In the genomic region with DNA sequence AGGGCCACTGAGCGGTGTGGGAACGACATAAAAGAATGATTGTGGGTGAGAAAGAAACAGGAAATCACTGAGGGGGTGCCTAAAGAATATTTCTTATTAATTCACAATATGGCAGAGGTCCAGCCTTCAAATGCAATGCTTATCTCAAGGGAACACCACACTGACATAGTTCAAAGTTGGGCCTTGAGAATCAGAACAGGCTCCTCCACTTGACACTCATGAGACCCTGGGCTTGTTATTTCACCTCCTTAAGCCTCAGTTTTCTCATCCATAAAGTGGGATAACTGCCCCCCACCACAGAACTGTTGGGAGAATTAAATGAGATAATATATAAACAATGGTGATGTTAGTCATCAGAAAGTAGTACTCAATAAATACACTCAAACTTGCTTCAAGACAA, we compare ENCODE assay signal across 1 cellular context.
A peak's percentile ranks its signal among the peaks of the same experiment; 100 is the strongest.
TF ChIP-seq lines count a peak whose summit lies in the region.

No MANE protein-coding gene starts in this region.

TF ChIP-seq in K562, 482 proteins besides CTCF, POLR2A, EP300 and RAD21 (continues in another document):
- no peak for TF ChIP-seq ZNF165 (CRISPR knock-in tag; IDR thresholded peaks at IDR 0.05; ENCODE audit: borderline replicate concordance)
- TF ChIP-seq TEAD1 (CRISPR knock-in tag; IDR thresholded peaks at IDR 0.05), result no peak
- TF ChIP-seq, protein P1, sequence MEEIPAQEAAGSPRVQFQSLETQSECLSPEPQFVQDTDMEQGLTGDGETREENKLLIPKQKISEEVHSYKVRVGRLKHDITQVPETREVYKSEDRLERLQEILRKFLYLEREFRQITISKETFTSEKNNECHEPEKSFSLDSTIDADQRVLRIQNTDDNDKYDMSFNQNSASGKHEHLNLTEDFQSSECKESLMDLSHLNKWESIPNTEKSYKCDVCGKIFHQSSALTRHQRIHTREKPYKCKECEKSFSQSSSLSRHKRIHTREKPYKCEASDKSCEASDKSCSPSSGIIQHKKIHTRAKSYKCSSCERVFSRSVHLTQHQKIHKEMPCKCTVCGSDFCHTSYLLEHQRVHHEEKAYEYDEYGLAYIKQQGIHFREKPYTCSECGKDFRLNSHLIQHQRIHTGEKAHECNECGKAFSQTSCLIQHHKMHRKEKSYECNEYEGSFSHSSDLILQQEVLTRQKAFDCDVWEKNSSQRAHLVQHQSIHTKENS (CRISPR knock-in tag; IDR thresholded peaks at IDR 0.05), result no peak
- no peak for TF ChIP-seq ZNF41 (CRISPR knock-in tag; conservative IDR thresholded peaks at IDR 0.05)
- TF ChIP-seq SOX6 (IDR thresholded peaks at IDR 0.05), result no peak
- TF ChIP-seq ZNF175 (CRISPR knock-in tag; IDR thresholded peaks at IDR 0.05; ENCODE audit: low read depth), result 0 out of 2 replicates have a peak, but pooled peaks have one; percentile 56
- TF ChIP-seq, protein P2, sequence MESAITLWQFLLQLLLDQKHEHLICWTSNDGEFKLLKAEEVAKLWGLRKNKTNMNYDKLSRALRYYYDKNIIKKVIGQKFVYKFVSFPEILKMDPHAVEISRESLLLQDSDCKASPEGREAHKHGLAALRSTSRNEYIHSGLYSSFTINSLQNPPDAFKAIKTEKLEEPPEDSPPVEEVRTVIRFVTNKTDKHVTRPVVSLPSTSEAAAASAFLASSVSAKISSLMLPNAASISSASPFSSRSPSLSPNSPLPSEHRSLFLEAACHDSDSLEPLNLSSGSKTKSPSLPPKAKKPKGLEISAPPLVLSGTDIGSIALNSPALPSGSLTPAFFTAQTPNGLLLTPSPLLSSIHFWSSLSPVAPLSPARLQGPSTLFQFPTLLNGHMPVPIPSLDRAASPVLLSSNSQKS (CRISPR knock-in tag; IDR thresholded peaks at IDR 0.05), result no peak
- TF ChIP-seq ZFX (CRISPR knock-in tag; IDR thresholded peaks at IDR 0.05), result no peak
- no peak for TF ChIP-seq ZNF282 (CRISPR knock-in tag; IDR thresholded peaks at IDR 0.05)
- TF ChIP-seq DMBX1 (CRISPR knock-in tag; IDR thresholded peaks at IDR 0.05; ENCODE audit: borderline replicate concordance), result peak; percentile 70
- TF ChIP-seq, protein P3, sequence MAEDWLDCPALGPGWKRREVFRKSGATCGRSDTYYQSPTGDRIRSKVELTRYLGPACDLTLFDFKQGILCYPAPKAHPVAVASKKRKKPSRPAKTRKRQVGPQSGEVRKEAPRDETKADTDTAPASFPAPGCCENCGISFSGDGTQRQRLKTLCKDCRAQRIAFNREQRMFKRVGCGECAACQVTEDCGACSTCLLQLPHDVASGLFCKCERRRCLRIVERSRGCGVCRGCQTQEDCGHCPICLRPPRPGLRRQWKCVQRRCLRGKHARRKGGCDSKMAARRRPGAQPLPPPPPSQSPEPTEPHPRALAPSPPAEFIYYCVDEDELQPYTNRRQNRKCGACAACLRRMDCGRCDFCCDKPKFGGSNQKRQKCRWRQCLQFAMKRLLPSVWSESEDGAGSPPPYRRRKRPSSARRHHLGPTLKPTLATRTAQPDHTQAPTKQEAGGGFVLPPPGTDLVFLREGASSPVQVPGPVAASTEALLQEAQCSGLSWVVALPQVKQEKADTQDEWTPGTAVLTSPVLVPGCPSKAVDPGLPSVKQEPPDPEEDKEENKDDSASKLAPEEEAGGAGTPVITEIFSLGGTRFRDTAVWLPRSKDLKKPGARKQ (CRISPR knock-in tag; IDR thresholded peaks at IDR 0.05), result no peak
- TF ChIP-seq SMARCB1 (IDR thresholded peaks at IDR 0.05; ENCODE audit: insufficient read length, low read depth), result no peak
- TF ChIP-seq, protein P4, sequence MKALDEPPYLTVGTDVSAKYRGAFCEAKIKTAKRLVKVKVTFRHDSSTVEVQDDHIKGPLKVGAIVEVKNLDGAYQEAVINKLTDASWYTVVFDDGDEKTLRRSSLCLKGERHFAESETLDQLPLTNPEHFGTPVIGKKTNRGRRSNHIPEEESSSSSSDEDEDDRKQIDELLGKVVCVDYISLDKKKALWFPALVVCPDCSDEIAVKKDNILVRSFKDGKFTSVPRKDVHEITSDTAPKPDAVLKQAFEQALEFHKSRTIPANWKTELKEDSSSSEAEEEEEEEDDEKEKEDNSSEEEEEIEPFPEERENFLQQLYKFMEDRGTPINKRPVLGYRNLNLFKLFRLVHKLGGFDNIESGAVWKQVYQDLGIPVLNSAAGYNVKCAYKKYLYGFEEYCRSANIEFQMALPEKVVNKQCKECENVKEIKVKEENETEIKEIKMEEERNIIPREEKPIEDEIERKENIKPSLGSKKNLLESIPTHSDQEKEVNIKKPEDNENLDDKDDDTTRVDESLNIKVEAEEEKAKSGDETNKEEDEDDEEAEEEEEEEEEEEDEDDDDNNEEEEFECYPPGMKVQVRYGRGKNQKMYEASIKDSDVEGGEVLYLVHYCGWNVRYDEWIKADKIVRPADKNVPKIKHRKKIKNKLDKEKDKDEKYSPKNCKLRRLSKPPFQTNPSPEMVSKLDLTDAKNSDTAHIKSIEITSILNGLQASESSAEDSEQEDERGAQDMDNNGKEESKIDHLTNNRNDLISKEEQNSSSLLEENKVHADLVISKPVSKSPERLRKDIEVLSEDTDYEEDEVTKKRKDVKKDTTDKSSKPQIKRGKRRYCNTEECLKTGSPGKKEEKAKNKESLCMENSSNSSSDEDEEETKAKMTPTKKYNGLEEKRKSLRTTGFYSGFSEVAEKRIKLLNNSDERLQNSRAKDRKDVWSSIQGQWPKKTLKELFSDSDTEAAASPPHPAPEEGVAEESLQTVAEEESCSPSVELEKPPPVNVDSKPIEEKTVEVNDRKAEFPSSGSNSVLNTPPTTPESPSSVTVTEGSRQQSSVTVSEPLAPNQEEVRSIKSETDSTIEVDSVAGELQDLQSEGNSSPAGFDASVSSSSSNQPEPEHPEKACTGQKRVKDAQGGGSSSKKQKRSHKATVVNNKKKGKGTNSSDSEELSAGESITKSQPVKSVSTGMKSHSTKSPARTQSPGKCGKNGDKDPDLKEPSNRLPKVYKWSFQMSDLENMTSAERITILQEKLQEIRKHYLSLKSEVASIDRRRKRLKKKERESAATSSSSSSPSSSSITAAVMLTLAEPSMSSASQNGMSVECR (CRISPR knock-in tag; IDR thresholded peaks at IDR 0.05), result no peak
- TF ChIP-seq, protein P5, sequence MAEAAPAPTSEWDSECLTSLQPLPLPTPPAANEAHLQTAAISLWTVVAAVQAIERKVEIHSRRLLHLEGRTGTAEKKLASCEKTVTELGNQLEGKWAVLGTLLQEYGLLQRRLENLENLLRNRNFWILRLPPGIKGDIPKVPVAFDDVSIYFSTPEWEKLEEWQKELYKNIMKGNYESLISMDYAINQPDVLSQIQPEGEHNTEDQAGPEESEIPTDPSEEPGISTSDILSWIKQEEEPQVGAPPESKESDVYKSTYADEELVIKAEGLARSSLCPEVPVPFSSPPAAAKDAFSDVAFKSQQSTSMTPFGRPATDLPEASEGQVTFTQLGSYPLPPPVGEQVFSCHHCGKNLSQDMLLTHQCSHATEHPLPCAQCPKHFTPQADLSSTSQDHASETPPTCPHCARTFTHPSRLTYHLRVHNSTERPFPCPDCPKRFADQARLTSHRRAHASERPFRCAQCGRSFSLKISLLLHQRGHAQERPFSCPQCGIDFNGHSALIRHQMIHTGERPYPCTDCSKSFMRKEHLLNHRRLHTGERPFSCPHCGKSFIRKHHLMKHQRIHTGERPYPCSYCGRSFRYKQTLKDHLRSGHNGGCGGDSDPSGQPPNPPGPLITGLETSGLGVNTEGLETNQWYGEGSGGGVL (CRISPR knock-in tag; IDR thresholded peaks at IDR 0.05), result no peak
- no peak for TF ChIP-seq ZNF583 (CRISPR knock-in tag; IDR thresholded peaks at IDR 0.05)
- no peak for TF ChIP-seq SRSF9 (IDR thresholded peaks at IDR 0.05; ENCODE audit: borderline replicate concordance, low read depth, low read length)
- TF ChIP-seq THRAP3 (IDR thresholded peaks at IDR 0.05; ENCODE audit: borderline replicate concordance), result no peak
- TF ChIP-seq BRCA1 (IDR thresholded peaks at IDR 0.05), result no peak
- no peak for TF ChIP-seq BRCA1 (CRISPR knock-in tag; IDR thresholded peaks at IDR 0.05)
- TF ChIP-seq ZBTB1 (CRISPR knock-in tag; IDR thresholded peaks at IDR 0.05; ENCODE audit: borderline replicate concordance, low read depth), result no peak
- no peak for TF ChIP-seq EHMT2 (IDR thresholded peaks at IDR 0.05)
- TF ChIP-seq, protein P6, sequence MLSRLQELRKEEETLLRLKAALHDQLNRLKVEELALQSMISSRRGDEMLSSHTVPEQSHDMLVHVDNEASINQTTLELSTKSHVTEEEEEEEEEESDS (CRISPR knock-in tag; IDR thresholded peaks at IDR 0.05), result no peak
- TF ChIP-seq ERF (CRISPR knock-in tag; IDR thresholded peaks at IDR 0.05), result no peak
- no peak for TF ChIP-seq XRCC4 (IDR thresholded peaks at IDR 0.05; ENCODE audit: extremely low read depth, insufficient read depth, insufficient read length)
- peak; percentile 99 for TF ChIP-seq RBM25 (IDR thresholded peaks at IDR 0.05; ENCODE audit: low read depth, low read length, severe bottlenecking)
- TF ChIP-seq KDM1A (IDR thresholded peaks at IDR 0.05), result peak; percentile 73 to 88
- no peak for TF ChIP-seq MED1 (CRISPR knock-in tag; IDR thresholded peaks at IDR 0.05; ENCODE audit: borderline replicate concordance)
- TF ChIP-seq, protein P7, sequence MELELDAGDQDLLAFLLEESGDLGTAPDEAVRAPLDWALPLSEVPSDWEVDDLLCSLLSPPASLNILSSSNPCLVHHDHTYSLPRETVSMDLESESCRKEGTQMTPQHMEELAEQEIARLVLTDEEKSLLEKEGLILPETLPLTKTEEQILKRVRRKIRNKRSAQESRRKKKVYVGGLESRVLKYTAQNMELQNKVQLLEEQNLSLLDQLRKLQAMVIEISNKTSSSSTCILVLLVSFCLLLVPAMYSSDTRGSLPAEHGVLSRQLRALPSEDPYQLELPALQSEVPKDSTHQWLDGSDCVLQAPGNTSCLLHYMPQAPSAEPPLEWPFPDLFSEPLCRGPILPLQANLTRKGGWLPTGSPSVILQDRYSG (tag; conservative IDR thresholded peaks at IDR 0.05; ENCODE audit: low read depth), result no peak
- no peak for TF ChIP-seq HOXB6 (CRISPR knock-in tag; IDR thresholded peaks at IDR 0.05; ENCODE audit: borderline replicate concordance)
- peak in 1 of 2 experiments; percentile 76; a peak in 1 of 3 replicates for TF ChIP-seq CBX3 (IDR thresholded peaks at IDR 0.05; ENCODE audit: borderline replicate concordance in 1 of 2, low read length in 2 of 2)
- no peak for TF ChIP-seq EGR1 (conservative IDR thresholded peaks at IDR 0.05)
- TF ChIP-seq ZNF76 (CRISPR knock-in tag; IDR thresholded peaks at IDR 0.05; ENCODE audit: borderline replicate concordance), result no peak
- peak; percentile 86; the same call in 1 of the 2 replicates for TF ChIP-seq ADNP (tag; IDR thresholded peaks at IDR 0.05)
- TF ChIP-seq FOS (IDR thresholded peaks at IDR 0.05; ENCODE audit: extremely low read depth, insufficient read length), result no peak
- TF ChIP-seq, protein P8, sequence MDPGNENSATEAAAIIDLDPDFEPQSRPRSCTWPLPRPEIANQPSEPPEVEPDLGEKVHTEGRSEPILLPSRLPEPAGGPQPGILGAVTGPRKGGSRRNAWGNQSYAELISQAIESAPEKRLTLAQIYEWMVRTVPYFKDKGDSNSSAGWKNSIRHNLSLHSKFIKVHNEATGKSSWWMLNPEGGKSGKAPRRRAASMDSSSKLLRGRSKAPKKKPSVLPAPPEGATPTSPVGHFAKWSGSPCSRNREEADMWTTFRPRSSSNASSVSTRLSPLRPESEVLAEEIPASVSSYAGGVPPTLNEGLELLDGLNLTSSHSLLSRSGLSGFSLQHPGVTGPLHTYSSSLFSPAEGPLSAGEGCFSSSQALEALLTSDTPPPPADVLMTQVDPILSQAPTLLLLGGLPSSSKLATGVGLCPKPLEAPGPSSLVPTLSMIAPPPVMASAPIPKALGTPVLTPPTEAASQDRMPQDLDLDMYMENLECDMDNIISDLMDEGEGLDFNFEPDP (CRISPR knock-in tag; IDR thresholded peaks at IDR 0.05), result no peak
- TF ChIP-seq HDAC2 (IDR thresholded peaks at IDR 0.05), result peak; percentile 68; the same call in 1 of the 2 replicates
- TF ChIP-seq ATF7 (IDR thresholded peaks at IDR 0.05), result no peak
- no peak for TF ChIP-seq GTF2A2 (tag; IDR thresholded peaks at IDR 0.05)
- TF ChIP-seq YY1 (IDR thresholded peaks at IDR 0.05; ENCODE audit: borderline replicate concordance in 1 of 3, control insufficient read depth in 1 of 3, extremely low read depth in 1 of 3, insufficient read depth in 3 of 3, insufficient read length in 1 of 3, insufficient replicate concordance in 2 of 3, low read depth in 1 of 3, low read length in 2 of 3), result no peak
- 0 out of 2 replicates have a peak, but pooled peaks have one; percentile 69 for TF ChIP-seq CBX1 (IDR thresholded peaks at IDR 0.05; ENCODE audit: low read depth)
- TF ChIP-seq MTA1 (IDR thresholded peaks at IDR 0.05; ENCODE audit: borderline replicate concordance), result no peak
- TF ChIP-seq, protein P9, sequence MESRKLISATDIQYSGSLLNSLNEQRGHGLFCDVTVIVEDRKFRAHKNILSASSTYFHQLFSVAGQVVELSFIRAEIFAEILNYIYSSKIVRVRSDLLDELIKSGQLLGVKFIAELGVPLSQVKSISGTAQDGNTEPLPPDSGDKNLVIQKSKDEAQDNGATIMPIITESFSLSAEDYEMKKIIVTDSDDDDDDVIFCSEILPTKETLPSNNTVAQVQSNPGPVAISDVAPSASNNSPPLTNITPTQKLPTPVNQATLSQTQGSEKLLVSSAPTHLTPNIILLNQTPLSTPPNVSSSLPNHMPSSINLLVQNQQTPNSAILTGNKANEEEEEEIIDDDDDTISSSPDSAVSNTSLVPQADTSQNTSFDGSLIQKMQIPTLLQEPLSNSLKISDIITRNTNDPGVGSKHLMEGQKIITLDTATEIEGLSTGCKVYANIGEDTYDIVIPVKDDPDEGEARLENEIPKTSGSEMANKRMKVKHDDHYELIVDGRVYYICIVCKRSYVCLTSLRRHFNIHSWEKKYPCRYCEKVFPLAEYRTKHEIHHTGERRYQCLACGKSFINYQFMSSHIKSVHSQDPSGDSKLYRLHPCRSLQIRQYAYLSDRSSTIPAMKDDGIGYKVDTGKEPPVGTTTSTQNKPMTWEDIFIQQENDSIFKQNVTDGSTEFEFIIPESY (CRISPR knock-in tag; IDR thresholded peaks at IDR 0.05), result no peak
- TF ChIP-seq MYC (IDR thresholded peaks at IDR 0.05; ENCODE audit: low read depth, low read length), result no peak
- TF ChIP-seq MYC (CRISPR knock-in tag; IDR thresholded peaks at IDR 0.05; ENCODE audit: borderline replicate concordance, low read depth), result no peak
- TF ChIP-seq RB1 (IDR thresholded peaks at IDR 0.05; ENCODE audit: low read depth), result no peak
- no peak for TF ChIP-seq HMGN3 (IDR thresholded peaks at IDR 0.05; ENCODE audit: borderline replicate concordance, extremely low read depth, insufficient read length, low read depth, low read length)
- no peak for TF ChIP-seq ZNF263 (CRISPR knock-in tag; IDR thresholded peaks at IDR 0.05; ENCODE audit: borderline replicate concordance)
- TF ChIP-seq PURB (CRISPR knock-in tag; IDR thresholded peaks at IDR 0.05; ENCODE audit: low read depth), result no peak
- TF ChIP-seq RCOR1 (IDR thresholded peaks at IDR 0.05; ENCODE audit: borderline replicate concordance in 1 of 2, low read depth in 2 of 2, low read length in 2 of 2), result peak in 1 of 2 experiments; percentile 73; a peak in 2 of 4 replicates
- TF ChIP-seq CBX2 (IDR thresholded peaks at IDR 0.05; ENCODE audit: insufficient read depth, low read length, poor library complexity, severe bottlenecking), result no peak
- no peak for TF ChIP-seq NR1H2 (CRISPR knock-in tag; IDR thresholded peaks at IDR 0.05)
- TF ChIP-seq, protein P10, sequence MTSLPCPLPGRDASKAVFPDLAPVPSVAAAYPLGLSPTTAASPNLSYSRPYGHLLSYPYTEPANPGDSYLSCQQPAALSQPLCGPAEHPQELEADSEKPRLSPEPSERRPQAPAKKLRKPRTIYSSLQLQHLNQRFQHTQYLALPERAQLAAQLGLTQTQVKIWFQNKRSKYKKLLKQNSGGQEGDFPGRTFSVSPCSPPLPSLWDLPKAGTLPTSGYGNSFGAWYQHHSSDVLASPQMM (CRISPR knock-in tag; IDR thresholded peaks at IDR 0.05), result no peak
